19 cellular contexts compared by ENCODE assay signal in genomic region chr19:17211547-17212446, GRCh38. TPM values are rescaled to one million over a fixed set of nuclear protein-coding genes. Genes with fewer than 3 reads are reported as not detected.
DNase-seq lines count a peak whose midpoint lies in the region; ATAC-seq and TF ChIP-seq lines count a peak whose summit lies in the region.
"Had no signal": no experiment of that assay in that cellular context is flagged by ENCODE, and none has a peak within 500 bp of the region (broad histone marks: within the 10 kb centered on the region; RNA-seq: fewer than 3 reads in every experiment).

No MANE protein-coding gene starts in this region.

- H3K4me1 ChIP-seq in NT2/D1 (ENCODE audit: insufficient read depth, insufficient read length) = peaks cover 21% of the 10 kb centered on the region
- peaks cover 8 to 12% of the 10 kb centered on the region in 2 donors for H3K4me1 ChIP-seq in thyroid gland
- peaks cover 5% of the 10 kb centered on the region for H3K4me1 ChIP-seq in psoas muscle

- no peak for TF ChIP-seq POLR2A in thyroid gland (IDR thresholded peaks at IDR 0.05)

- TF ChIP-seq CTCF in neural crest cell (conservative IDR thresholded peaks at IDR 0.05) = no peak
- no peak for TF ChIP-seq CTCF in thyroid gland (IDR thresholded peaks at IDR 0.05)
- TF ChIP-seq CTCF in psoas muscle (IDR thresholded peaks at IDR 0.05) = no peak

- H3K27ac ChIP-seq in thyroid gland (no peak overlapping the region), psoas muscle (no peak overlapping the region)
- H3K27ac ChIP-seq: 22Rv1, A549, C4-2B had no signal

- no peak for ATAC-seq in psoas muscle
- ATAC-seq: A549, GM12878, HepG2 had no signal

- peaks cover 16% of the 10 kb centered on the region for H3K4me1 Mint-ChIP-seq in neural crest cell

- H3K4me3 Mint-ChIP-seq in neural crest cell = peak overlapping the region; percentile 1
- H3K4me3 Mint-ChIP-seq: CD4-positive, alpha-beta T cell; H9 had no signal

- peak; percentile 15 for DNase-seq in activated CD8-positive, alpha-beta memory T cell treated with anti-CD3 and anti-CD28 coated beads, Interleukin-2, amount 50 U/mL, for 4 hours
- DNase-seq in activated CD8-positive, alpha-beta memory T cell treated with anti-CD3 and anti-CD28 coated beads for 24 hours = no peak
- DNase-seq in NT2/D1 (ENCODE audit: low read depth, low spot score) (no peak), neural crest cell (ENCODE audit: low read depth, low spot score) (no peak), DMS 273 treated with DMSO at 0.1 percent for 48 hours (lab: John Stamatoyannopoulos, UW) (no peak), thyroid gland (no peak), psoas muscle (no peak)
- DNase-seq: Caco-2; CD4-positive, alpha-beta T cell; DMS153; DMS79; GOT3; H9 had no signal

- H3K9me3 ChIP-seq in NT2/D1 (ENCODE audit: insufficient read depth, low read length) (no peaks in the 10 kb centered on the region), thyroid gland (no peaks in the 10 kb centered on the region), psoas muscle (no peaks in the 10 kb centered on the region)
- H3K9me3 ChIP-seq: A549, Caco-2 had no signal

- peaks cover 21% of the 10 kb centered on the region for H3K36me3 Mint-ChIP-seq in neural crest cell (ENCODE audit: low read depth)

- H3K27me3 ChIP-seq in NT2/D1 (ENCODE audit: insufficient read depth, insufficient read length) = no peaks in the 10 kb centered on the region
- H3K27me3 ChIP-seq in thyroid gland = no peaks in the 10 kb centered on the region
- no peaks in the 10 kb centered on the region for H3K27me3 ChIP-seq in psoas muscle (ENCODE audit: insufficient read depth in 3 of 3, low read length in 2 of 3)

- H3K9ac ChIP-seq in NT2/D1 (ENCODE audit: insufficient read length, low read depth) = peak overlapping the region; percentile 13

- 93 to 94% methylated on average over 27 to 42 of the region's 58 CpGs for WGBS in thyroid gland, 2 donors
- 91 to 95% (median 93%) methylated on average over 38 to 58 of the region's 58 CpGs for WGBS in psoas muscle, 3 donors

- H3K27ac Mint-ChIP-seq in neural crest cell (ENCODE audit: unreplicated experiment) = no peak overlapping the region
- H3K27ac Mint-ChIP-seq: CD4-positive, alpha-beta T cell had no signal

- H3K27me3 Mint-ChIP-seq in neural crest cell (ENCODE audit: low read depth) = peaks cover 3% of the 10 kb centered on the region
- H3K27me3 Mint-ChIP-seq: CD4-positive, alpha-beta T cell; IgD-negative memory B cell had no signal

- intact Hi-C loops in thyroid gland (cut with DNase I) = loop anchor here (10.0 kb wide), 2 partner anchors 53 to 137 kb away; partner anchors contain the start of genes BABAM1, HAUS8, MYO9B and USHBP1
- intact Hi-C loops in psoas muscle (cut with DNase I) = no loop called here

- H3K36me3 ChIP-seq in NT2/D1 (ENCODE audit: insufficient read depth, insufficient read length, low read length) = peaks cover 61% of the 10 kb centered on the region
- peaks cover 7 to 11% of the 10 kb centered on the region in 2 donors for H3K36me3 ChIP-seq in thyroid gland
- peaks cover 0 to 32% of the 10 kb centered on the region in 2 donors for H3K36me3 ChIP-seq in psoas muscle (ENCODE audit: insufficient read depth in 1 of 2, low read depth in 1 of 2)

- H3K9me3 Mint-ChIP-seq in neural crest cell = no peaks in the 10 kb centered on the region
- H3K9me3 Mint-ChIP-seq: CD4-positive, alpha-beta T cell; H9; IgD-negative memory B cell had no signal

- H3K4me3 ChIP-seq in NT2/D1 (ENCODE audit: insufficient read length, low read depth) = no peak overlapping the region
- no peak overlapping the region for H3K4me3 ChIP-seq in thyroid gland (replicated peaks in 1 of 3)
- no peak overlapping the region for H3K4me3 ChIP-seq in psoas muscle
- H3K4me3 ChIP-seq: A549, GM12878 had no signal

RNA-seq across cellular contexts. Expression of gene USE1, which starts 3.4 kb away (rescaled TPM):
- total RNA-seq in neural crest cell (15.7 and 17.6 TPM in 2 replicates), thyroid gland (10 to 100 TPM; 21.4 to 36.0 (median 27.4) TPM), psoas muscle (10 to 100 TPM; 25.5 to 41.2 (median 30.5) TPM)
- polyA plus RNA-seq in psoas muscle = 10 to 100 TPM; 45.3 to 83.0 (median 57.1) TPM

RNA-seq across cellular contexts. Expression of gene OCEL1, which starts 14.2 kb away (rescaled TPM):
- total RNA-seq in neural crest cell = 10.4 and 12.0 TPM in 2 replicates
- 10 to 100 TPM in 3 of 4 donors, 1 to 10 TPM in 1; 9.7 to 33.5 (median 21.8) TPM for total RNA-seq in thyroid gland
- 10 to 100 TPM; 15.6 to 20.8 (median 18.5) TPM for total RNA-seq in psoas muscle
- 10 to 100 TPM; 19.6 to 37.1 (median 24.0) TPM for polyA plus RNA-seq in psoas muscle

RNA-seq across cellular contexts. Expression of gene NR2F6, which starts 33.9 kb away (rescaled TPM):
- total RNA-seq in neural crest cell (52.8 and 57.6 TPM in 2 replicates), thyroid gland (100 to 1,000 TPM in 2 of 4 donors, 10 to 100 TPM in 2; 66.0 to 117 (median 97.9) TPM), psoas muscle (10 to 100 TPM; 34.9 to 56.7 (median 41.1) TPM)
- 10 to 100 TPM; 21.1 to 51.3 (median 27.9) TPM for polyA plus RNA-seq in psoas muscle

RNA-seq across cellular contexts. Expression of gene USHBP1, which starts 52.7 kb away (rescaled TPM):
- total RNA-seq in neural crest cell (0.23 and 0.57 TPM in 2 replicates), thyroid gland (10 to 100 TPM in 3 of 4 donors, 1 to 10 TPM in 1; 8.9 to 24.3 (median 11.1) TPM), psoas muscle (1 to 10 TPM; 2.6 to 8.6 (median 3.3) TPM)
- polyA plus RNA-seq in psoas muscle = 1 to 10 TPM; 3.7 to 5.0 (median 4.0) TPM
- total RNA-seq: Caco-2; CD4-positive, alpha-beta T cell had no signal
- polyA plus RNA-seq: IgD-negative memory B cell had no signal

RNA-seq across cellular contexts. Expression of gene BABAM1, which starts 55.4 kb away (rescaled TPM):
- total RNA-seq in neural crest cell (79.1 and 89.3 TPM in 2 replicates), thyroid gland (10 to 100 TPM; 49.6 to 87.5 (median 71.1) TPM), psoas muscle (10 to 100 TPM; 70.0 to 97.0 (median 88.7) TPM)
- 100 to 1,000 TPM in 1 of 3 donors, 10 to 100 TPM in 2; 86.8 to 145 (median 92.9) TPM for polyA plus RNA-seq in psoas muscle
